In genomic region chr1:27592600-27593340, GRCh38 we compare ENCODE assay signal across 2 cellular contexts.
TF ChIP-seq lines count a peak whose summit lies in the region.

No MANE protein-coding gene starts in this region.

TF ChIP-seq in HEK293T, 16 proteins besides CTCF, POLR2A, EP300 and RAD21 (continued from another document):
- no peak for TF ChIP-seq CTBP1 (IDR thresholded peaks at IDR 0.05; ENCODE audit: borderline replicate concordance)

TF ChIP-seq in K562, 482 proteins besides CTCF, POLR2A, EP300 and RAD21 (continued from another document):
- TF ChIP-seq ZNF740 (CRISPR knock-in tag; IDR thresholded peaks at IDR 0.05) = 0 out of 2 replicates have a peak, but pooled peaks have one; percentile 12
- no peak for TF ChIP-seq ZNF740 (tag; IDR thresholded peaks at IDR 0.05)
- TF ChIP-seq RNF219 (CRISPR knock-in tag; IDR thresholded peaks at IDR 0.05) = no peak
- no peak for TF ChIP-seq MBD2 (IDR thresholded peaks at IDR 0.05; ENCODE audit: borderline replicate concordance, low read depth)
- TF ChIP-seq ZZZ3 (IDR thresholded peaks at IDR 0.05) = no peak
